In genomic region chr2:236305531-236305930, GRCh38 we compare ENCODE assay signal across 32 cellular contexts. TPM values are rescaled to one million over a fixed set of nuclear protein-coding genes. Genes with fewer than 3 reads are reported as not detected.
"Had no signal": no experiment of that assay in that cellular context is flagged by ENCODE, and none has a peak within 500 bp of the region (broad histone marks: within the 10 kb centered on the region; RNA-seq: fewer than 3 reads in every experiment).

No MANE protein-coding gene starts in this region.

- H3K9me3 Mint-ChIP-seq: stimulated activated effector memory CD8-positive, alpha-beta T cell treated with anti-CD3 and anti-CD28 coated beads, Interleukin-12 subunit alpha, Interleukin-12 subunit beta, amount 100 ng/mL, for 72 hours; stimulated activated naive CD8-positive, alpha-beta T cell treated with anti-CD3 and anti-CD28 coated beads, Interleukin-15, amount 100 ng/mL, for 72 hours; stimulated activated naive CD8-positive, alpha-beta T cell treated with anti-CD3 and anti-CD28 coated beads, Interleukin-15, Interleukin-2, amounts not matched to agents 100 ng/mL and 50 ng/mL, for 24 hours; type B pancreatic cell had no signal

- H3K27ac ChIP-seq: stomach, suprapubic skin, testis, thoracic aorta, thyroid gland, tibial artery, tibial nerve, transverse colon, upper lobe of left lung, upper lobe of right lung, uterus, vagina had no signal

- H3K36me3 Mint-ChIP-seq: stimulated activated effector memory CD8-positive, alpha-beta T cell treated with anti-CD3 and anti-CD28 coated beads, Interleukin-12 subunit alpha, Interleukin-12 subunit beta, amount 100 ng/mL, for 72 hours; stimulated activated memory B cell treated with anti-CD40 and anti-IgM and Interleukin-4, amounts not matched to agents 10 μg/mL and 1 μg/mL and 100 μg/mL, for 72 hours; stimulated activated naive B cell treated with anti-CD40 and anti-IgM and Interleukin-4, amounts not matched to agents 10 μg/mL and 1 μg/mL and 100 μg/mL, for 72 hours; type B pancreatic cell had no signal

- DNase-seq: stimulated activated CD4-positive, alpha-beta T cell treated with anti-CD3 and anti-CD28 coated beads, Interleukin-2, amount 100 ng/mL, for 48 hours; stimulated activated CD4-positive, alpha-beta T cell treated with anti-CD3 and anti-CD28 coated beads, Interleukin-4, amount 100 ng/mL, for 1 hour; stimulated activated CD4-positive, alpha-beta T cell treated with anti-CD3 and anti-CD28 coated beads, Interleukin-4, amount 100 ng/mL, for 24 hours; stimulated activated CD4-positive, alpha-beta T cell treated with anti-CD3 and anti-CD28 coated beads, Interleukin-4, amount 100 ng/mL, for 4 hours; stimulated activated CD8-positive, alpha-beta memory T cell treated with anti-CD3 and anti-CD28 coated beads, Interleukin-4, amount 100 ng/mL, for 48 hours; stimulated activated naive B cell treated with anti-CD40 and anti-IgM and Interleukin-4, amounts not matched to agents 10 μg/mL and 1 μg/mL and 100 μg/mL, for 72 hours; stimulated activated naive CD4-positive, alpha-beta T cell; stimulated activated naive CD4-positive, alpha-beta T cell treated with Interleukin-2 at 50 U/mL for 16 hours; stimulated activated naive CD8-positive, alpha-beta T cell treated with anti-CD3 and anti-CD28 coated beads, Interleukin-15, amount 100 ng/mL, for 72 hours; stimulated activated naive CD8-positive, alpha-beta T cell treated with anti-CD3 and anti-CD28 coated beads, Interleukin-15, Interleukin-2, amounts not matched to agents 100 U/mL and 50 U/mL, for 24 hours; stomach; substantia nigra; testis; thyroid gland; tibial artery; transverse colon; trophoblast cell; upper lobe of left lung; upper lobe of right lung; uterus had no signal

- H3K4me1 Mint-ChIP-seq: stimulated activated effector memory CD8-positive, alpha-beta T cell treated with anti-CD3 and anti-CD28 coated beads, Interleukin-12 subunit alpha, Interleukin-12 subunit beta, amount 100 ng/mL, for 72 hours; stimulated activated memory B cell treated with anti-CD40 and anti-IgM and Interleukin-4, amounts not matched to agents 10 μg/mL and 1 μg/mL and 100 μg/mL, for 72 hours; stimulated activated naive B cell treated with anti-CD40 and anti-IgM and Interleukin-4, amounts not matched to agents 10 μg/mL and 1 μg/mL and 100 μg/mL, for 72 hours; stimulated activated naive CD8-positive, alpha-beta T cell treated with anti-CD3 and anti-CD28 coated beads, Interleukin-15, amount 100 ng/mL, for 72 hours had no signal

- H3K9me3 ChIP-seq: stomach, suprapubic skin, testis, thoracic aorta, thyroid gland, tibial artery, tibial nerve, transverse colon, upper lobe of left lung, upper lobe of right lung, uterus, vagina had no signal

- H3K27me3 ChIP-seq: testis, thyroid gland, tibial artery, transverse colon, upper lobe of left lung, upper lobe of right lung, uterus, vagina had no signal

- H3K4me3 Mint-ChIP-seq: stimulated activated effector memory CD8-positive, alpha-beta T cell treated with anti-CD3 and anti-CD28 coated beads, Interleukin-12 subunit alpha, Interleukin-12 subunit beta, amount 100 ng/mL, for 72 hours; stimulated activated memory B cell treated with anti-CD40 and anti-IgM and Interleukin-4, amounts not matched to agents 10 μg/mL and 1 μg/mL and 100 μg/mL, for 72 hours; stimulated activated naive B cell treated with anti-CD40 and anti-IgM and Interleukin-4, amounts not matched to agents 10 μg/mL and 1 μg/mL and 100 μg/mL, for 72 hours; stimulated activated naive CD8-positive, alpha-beta T cell treated with anti-CD3 and anti-CD28 coated beads, Interleukin-15, amount 100 ng/mL, for 72 hours; stimulated activated naive CD8-positive, alpha-beta T cell treated with anti-CD3 and anti-CD28 coated beads, Interleukin-15, Interleukin-2, amounts not matched to agents 100 ng/mL and 50 ng/mL, for 24 hours; type B pancreatic cell had no signal

- ATAC-seq: stimulated activated effector memory CD8-positive, alpha-beta T cell treated with anti-CD3 and anti-CD28 coated beads, Interleukin-12 subunit alpha, Interleukin-12 subunit beta, amount 100 ng/mL, for 72 hours; stimulated activated naive B cell treated with anti-CD40 and anti-IgM and Interleukin-4, amounts not matched to agents 10 μg/mL and 1 μg/mL and 100 μg/mL, for 72 hours; stimulated activated naive CD8-positive, alpha-beta T cell treated with anti-CD3 and anti-CD28 coated beads, Interleukin-15, amount 100 ng/mL, for 72 hours; stimulated activated naive CD8-positive, alpha-beta T cell treated with anti-CD3 and anti-CD28 coated beads, Interleukin-15, Interleukin-2, amounts not matched to agents 100 U/mL and 50 U/mL, for 24 hours; upper lobe of right lung had no signal

- H3K4me1 ChIP-seq: stomach, suprapubic skin, testis, thyroid gland, tibial artery, tibial nerve, transverse colon, upper lobe of left lung, upper lobe of right lung, uterus, vagina had no signal

- H3K4me3 ChIP-seq: stomach, suprapubic skin, testis, thoracic aorta, thyroid gland, tibial artery, tibial nerve, transverse colon, upper lobe of left lung, upper lobe of right lung, uterus, vagina had no signal

- H3K27ac Mint-ChIP-seq: stimulated activated effector memory CD8-positive, alpha-beta T cell treated with anti-CD3 and anti-CD28 coated beads, Interleukin-12 subunit alpha, Interleukin-12 subunit beta, amount 100 ng/mL, for 72 hours; stimulated activated memory B cell treated with anti-CD40 and anti-IgM and Interleukin-4, amounts not matched to agents 10 μg/mL and 1 μg/mL and 100 μg/mL, for 72 hours; stimulated activated naive B cell treated with anti-CD40 and anti-IgM and Interleukin-4, amounts not matched to agents 10 μg/mL and 1 μg/mL and 100 μg/mL, for 72 hours; stimulated activated naive CD8-positive, alpha-beta T cell treated with anti-CD3 and anti-CD28 coated beads, Interleukin-15, amount 100 ng/mL, for 72 hours; stimulated activated naive CD8-positive, alpha-beta T cell treated with anti-CD3 and anti-CD28 coated beads, Interleukin-15, Interleukin-2, amounts not matched to agents 100 ng/mL and 50 ng/mL, for 24 hours; type B pancreatic cell had no signal

- H3K36me3 ChIP-seq: stomach, suprapubic skin, thoracic aorta, thyroid gland, tibial artery, tibial nerve, transverse colon, upper lobe of left lung, upper lobe of right lung, uterus, vagina had no signal

RNA-seq across cellular contexts. Expression of gene ASB18, which starts 41.3 kb away (rescaled TPM):
- total RNA-seq: stomach, subcutaneous adipose tissue, temporal lobe, thoracic aorta, thyroid gland, tibial nerve, transverse colon, upper lobe of left lung, upper lobe of right lung, ureter, urinary bladder, uterus, vagina had no signal
